ENCODE assay signal across 11 cellular contexts in genomic region chr1:66982561-66983285, GRCh38. TPM values are rescaled to one million over a fixed set of nuclear protein-coding genes. Genes with fewer than 3 reads are reported as not detected.
DNase-seq lines count a peak whose midpoint lies in the region; ATAC-seq and TF ChIP-seq lines count a peak whose summit lies in the region.
"Had no signal": no experiment of that assay in that cellular context is flagged by ENCODE, and none has a peak within 500 bp of the region (broad histone marks: within the 10 kb centered on the region; RNA-seq: fewer than 3 reads in every experiment).

No MANE protein-coding gene starts in this region.

- 82 to 87% methylated on average over 5 of the region's 5 CpGs for WGBS in heart right ventricle, 2 donors

- TF ChIP-seq CTCF in DND-41 (IDR thresholded peaks at IDR 0.05; ENCODE audit: borderline replicate concordance, extremely low read depth, low read length, poor library complexity, severe bottlenecking) = no peak
- TF ChIP-seq CTCF in dorsolateral prefrontal cortex (IDR thresholded peaks at IDR 0.05 in 54 of 56, conservative IDR thresholded peaks at IDR 0.05 in 2 of 56; ENCODE audit: low read depth in 1 of 56, partially characterized antibody in 56 of 56) = no peak
- no peak for TF ChIP-seq CTCF in heart right ventricle (IDR thresholded peaks at IDR 0.05)
- no peak for TF ChIP-seq CTCF in GM10266 (IDR thresholded peaks at IDR 0.05; ENCODE audit: control insufficient read depth, insufficient read depth, low read depth, missing control alignments)

- no peak overlapping the region for H2AFZ ChIP-seq in DND-41 (ENCODE audit: low read depth, low read length)

- H3K4me3 ChIP-seq in DND-41 (ENCODE audit: low read depth in 1 of 2, low read length in 2 of 2) = no peak overlapping the region
- no peak overlapping the region for H3K4me3 ChIP-seq in dorsolateral prefrontal cortex
- no peak overlapping the region for H3K4me3 ChIP-seq in heart right ventricle

- H4K20me1 ChIP-seq in DND-41 (ENCODE audit: insufficient read depth, low read length) = no peaks in the 10 kb centered on the region

- H3K4me2 ChIP-seq in DND-41 (ENCODE audit: insufficient read depth, low read length) = no peak overlapping the region

- H3K9ac ChIP-seq in DND-41 (ENCODE audit: low read depth, low read length) = no peak overlapping the region

- H3K79me2 ChIP-seq in DND-41 (ENCODE audit: insufficient read depth, low read length) = 0 out of 2 replicates have a peak, but pooled peaks cover 3% of the 10 kb centered on the region

- ATAC-seq in DND-41 (ENCODE audit: insufficient read depth, low read depth) (no peak), GM19324 (IDR thresholded peaks at IDR 0.05; ENCODE audit: low FRiP score, unreplicated experiment) (peak; percentile 77), HG03045 (IDR thresholded peaks at IDR 0.05; ENCODE audit: unreplicated experiment) (peak; percentile 49), heart right ventricle (no peak)

- intact Hi-C loops in dorsolateral prefrontal cortex (cut with DNase I) = no loop called here
- intact Hi-C loops in heart right ventricle (cut with DNase I) = loop anchor here in 1 of 10 donors (10.0 kb wide), 1 partner anchor 218 kb away; no protein-coding TSS in a partner anchor

- H3K4me1 ChIP-seq in DND-41 (ENCODE audit: insufficient read depth, low read length) (peaks cover 21% of the 10 kb centered on the region), heart right ventricle (peaks cover 0 to 24% (median 11%) of the 10 kb centered on the region in 9 donors)

- H3K27me3 ChIP-seq in DND-41 (ENCODE audit: insufficient read depth, low read length, poor library complexity) (no peaks in the 10 kb centered on the region), dorsolateral prefrontal cortex (no peaks in the 10 kb centered on the region), heart right ventricle (no peaks in the 10 kb centered on the region)

- H3K9me3 ChIP-seq in DND-41 (ENCODE audit: insufficient read depth, low read length, severe bottlenecking) (no peaks in the 10 kb centered on the region), heart right ventricle (no peaks in the 10 kb centered on the region)

- H3K27ac ChIP-seq in DND-41 (ENCODE audit: low read length) (peak overlapping the region; percentile 82), dorsolateral prefrontal cortex (peak overlapping the region in 39 of 59 donors; percentile 2 to 88 (median 76)), heart right ventricle (peak overlapping the region in 1 of 10 donors; percentile 49)

- DNase-seq in DND-41 = no peak
- no peak for DNase-seq in dorsolateral prefrontal cortex
- no peak for DNase-seq in heart right ventricle
- no peak for DNase-seq in GM10266 (ENCODE audit: extremely low spot score)
- no peak for DNase-seq in NCI-H2196 treated with DMSO at 0.1 percent for 48 hours (lab: John Stamatoyannopoulos, UW; ENCODE audit: unreplicated experiment)
- no peak for DNase-seq in AG20443 (ENCODE audit: low spot score)
- DNase-seq: CD8-positive, alpha-beta T cell; cortex of kidney; NCI-H774 had no signal

- peaks cover 78% of the 10 kb centered on the region for H3K36me3 ChIP-seq in DND-41 (ENCODE audit: insufficient read depth, low read length)
- H3K36me3 ChIP-seq in heart right ventricle = peaks cover 0 to 98% (median 26%) of the 10 kb centered on the region in 9 donors

RNA-seq across cellular contexts. Expression of gene MIER1, which starts 57.9 kb away (rescaled TPM):
- total RNA-seq in dorsolateral prefrontal cortex (10 to 100 TPM; 25.1 to 40.5 (median 32.1) TPM), heart right ventricle (10 to 100 TPM; 16.9 to 22.4 (median 20.1) TPM)
- 10 to 100 TPM in 1 of 2 donors, 1 to 10 TPM in 1; 5.8 to 10.6 TPM for polyA plus RNA-seq in heart right ventricle

RNA-seq across cellular contexts. Expression of gene DNAI4, which starts 58.1 kb away (rescaled TPM):
- 10 to 100 TPM; 17.6 to 69.1 (median 35.3) TPM for total RNA-seq in dorsolateral prefrontal cortex
- total RNA-seq in heart right ventricle = 10 to 100 TPM in 8 of 10 donors, 1 to 10 TPM in 2; 8.0 to 24.5 (median 14.4) TPM
- 1 to 10 TPM in 1 of 2 donors, under 1 TPM in 1; 0.44 to 1.1 TPM for polyA plus RNA-seq in heart right ventricle

Comparison
In these comparisons a context has a peak if more than half of its experiments do, and no peak if none do; other contexts are left out.
1. ATAC-seq: peak in GM19324 (single experiment) and HG03045 (single experiment); none in DND-41 (single experiment) and heart right ventricle (0 of 8).